Comparison of ENCODE assay signal across 2 cellular contexts in genomic region chr5:57324159-57324558, GRCh38.
TF ChIP-seq lines count a peak whose summit lies in the region.

No MANE protein-coding gene starts in this region.

TF ChIP-seq in IMR-90, 13 proteins besides CTCF, POLR2A, EP300 and RAD21:
- TF ChIP-seq ELK1 (IDR thresholded peaks at IDR 0.05; ENCODE audit: borderline replicate concordance, low read depth, low read length) (no peak), CHD1 (IDR thresholded peaks at IDR 0.05; ENCODE audit: low read depth, low read length) (no peak), MXI1 (IDR thresholded peaks at IDR 0.05; ENCODE audit: borderline replicate concordance, low read depth, low read length) (no peak), NFE2L2 (IDR thresholded peaks at IDR 0.05; ENCODE audit: low read depth, low read length) (no peak), BHLHE40 (IDR thresholded peaks at IDR 0.05; ENCODE audit: low read depth, low read length) (no peak), RCOR1 (IDR thresholded peaks at IDR 0.05; ENCODE audit: insufficient replicate concordance, low read length) (no peak), USF2 (IDR thresholded peaks at IDR 0.05; ENCODE audit: low read depth, low read length) (no peak)

TF ChIP-seq in H1, 55 proteins besides CTCF, POLR2A, EP300 and RAD21:
- TF ChIP-seq MAFK (IDR thresholded peaks at IDR 0.05; ENCODE audit: low read depth, low read length), result no peak
- TF ChIP-seq USF2 (IDR thresholded peaks at IDR 0.05; ENCODE audit: low read length), result no peak
- no peak for TF ChIP-seq KDM5A (IDR thresholded peaks at IDR 0.05; ENCODE audit: low read length)
- no peak for TF ChIP-seq CBX8 (IDR thresholded peaks at IDR 0.05; ENCODE audit: borderline replicate concordance, low read depth, low read length)
- TF ChIP-seq CBX5 (IDR thresholded peaks at IDR 0.05; ENCODE audit: low read depth, low read length), result no peak
- no peak for TF ChIP-seq ATF2 (IDR thresholded peaks at IDR 0.05; ENCODE audit: low read length)
- TF ChIP-seq EGR1 (IDR thresholded peaks at IDR 0.05; ENCODE audit: borderline replicate concordance, low read depth, low read length), result no peak
- TF ChIP-seq CHD1 (IDR thresholded peaks at IDR 0.05; ENCODE audit: low read depth, low read length), result no peak
- no peak for TF ChIP-seq SIRT6 (IDR thresholded peaks at IDR 0.05; ENCODE audit: low read length)
- TF ChIP-seq CEBPB (IDR thresholded peaks at IDR 0.05; ENCODE audit: low read depth, low read length), result no peak
- TF ChIP-seq POLR2AphosphoS5 (IDR thresholded peaks at IDR 0.05; ENCODE audit: low read depth, low read length), result no peak
- TF ChIP-seq TAF7 (optimal IDR thresholded peaks at IDR 0.05; ENCODE audit: borderline replicate concordance, low read depth, low read length), result no peak
- no peak for TF ChIP-seq TBP (IDR thresholded peaks at IDR 0.05; ENCODE audit: low read depth, low read length)
- no peak for TF ChIP-seq SUZ12 (IDR thresholded peaks at IDR 0.05; ENCODE audit: low read length)
- TF ChIP-seq CREB1 (IDR thresholded peaks at IDR 0.05), result no peak
- TF ChIP-seq KDM4A (IDR thresholded peaks at IDR 0.05; ENCODE audit: low read depth, low read length, severe bottlenecking), result no peak
- TF ChIP-seq TCF12 (IDR thresholded peaks at IDR 0.05; ENCODE audit: low read depth, low read length), result no peak
